In the genomic region with DNA sequence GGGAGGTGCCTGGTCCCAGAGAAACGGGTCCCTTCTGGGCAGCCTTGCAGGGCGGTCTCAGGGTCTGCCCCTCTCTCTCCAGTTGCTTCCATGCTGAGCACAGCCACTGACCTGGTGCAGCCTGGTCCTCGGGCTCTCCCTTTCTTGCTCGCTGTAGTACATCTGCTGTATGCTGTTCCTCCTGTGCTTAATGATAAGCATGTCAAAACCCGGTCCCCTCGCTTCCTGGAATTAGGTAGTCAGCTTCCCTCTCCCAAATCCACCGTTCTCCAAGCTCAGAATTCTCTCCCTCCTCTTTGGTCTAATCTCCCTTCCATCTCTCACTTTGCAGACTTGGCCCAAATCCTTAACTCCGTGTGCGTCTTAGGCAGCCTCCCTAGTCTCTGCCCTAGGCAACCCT, we compare ENCODE assay signal across 25 cellular contexts.
"Had no signal": no experiment of that assay in that cellular context is flagged by ENCODE, and none has a peak within 500 bp of the region (broad histone marks: within the 10 kb centered on the region; RNA-seq: fewer than 3 reads in every experiment).

No MANE protein-coding gene starts in this region.

- ATAC-seq: activated naive CD4-positive, alpha-beta T cell treated with anti-CD3 and anti-CD28 coated beads, Interleukin-2, amount 50 U/mL, for 72 hours; activated naive CD8-positive, alpha-beta T cell treated with anti-CD3 and anti-CD28 coated beads, Interleukin-2, amount 50 U/mL, for 24 hours; activated T-cell treated with anti-CD3 and anti-CD28 coated beads, Interleukin-2, amount 50 U/mL, for 4 hours; T-cell had no signal

- H3K4me2 ChIP-seq: PC-9 had no signal

- H3K27ac ChIP-seq: ascending aorta, PC-9, VCaP had no signal

- H3K9me3 Mint-ChIP-seq: activated CD4-positive, alpha-beta memory T cell treated with anti-CD3 and anti-CD28 coated beads for 36 hours; activated CD4-positive, alpha-beta T cell treated with anti-CD3 and anti-CD28 coated beads, Interleukin-2, amount 10 ng/mL, durations not matched to agents 7 days and 5 days; activated naive CD4-positive, alpha-beta T cell treated with anti-CD3 and anti-CD28 coated beads, Interleukin-2, amount 50 U/mL, for 72 hours; activated naive CD8-positive, alpha-beta T cell treated with anti-CD3 and anti-CD28 coated beads, Interleukin-2, amount 50 U/mL, for 24 hours; activated T-cell treated with anti-CD3 and anti-CD28 coated beads, Interleukin-2, amount 50 U/mL, for 4 hours; T-cell had no signal

- H2AFZ ChIP-seq: PC-9 had no signal

- H3K9me3 ChIP-seq: ascending aorta had no signal

- H3K4me3 ChIP-seq: ascending aorta, PC-9 had no signal

- H3K4me3 Mint-ChIP-seq: activated CD4-positive, alpha-beta memory T cell treated with anti-CD3 and anti-CD28 coated beads for 36 hours; activated CD4-positive, alpha-beta T cell treated with anti-CD3 and anti-CD28 coated beads, Interleukin-2, amount 10 ng/mL, durations not matched to agents 7 days and 5 days; activated naive CD8-positive, alpha-beta T cell treated with anti-CD3 and anti-CD28 coated beads, Interleukin-2, amount 50 U/mL, for 24 hours; activated T-cell treated with anti-CD3 and anti-CD28 coated beads, Interleukin-2, amount 50 U/mL, for 4 hours; brain; T-cell had no signal

- H3K36me3 Mint-ChIP-seq: activated CD4-positive, alpha-beta memory T cell treated with anti-CD3 and anti-CD28 coated beads for 36 hours; activated naive CD4-positive, alpha-beta T cell treated with anti-CD3 and anti-CD28 coated beads, Interleukin-2, amount 50 U/mL, for 72 hours; brain; T-cell had no signal

- H3K4me1 Mint-ChIP-seq: activated CD4-positive, alpha-beta T cell treated with anti-CD3 and anti-CD28 coated beads, Interleukin-2, amount 10 ng/mL, durations not matched to agents 7 days and 5 days; T-cell had no signal

- H3K27me3 ChIP-seq: ascending aorta had no signal

- DNase-seq: activated CD4-positive, alpha-beta memory T cell treated with anti-CD3 and anti-CD28 coated beads for 36 hours; activated CD4-positive, alpha-beta T cell treated with anti-CD3 and anti-CD28 coated beads, Interleukin-2, amount 10 ng/mL, durations not matched to agents 7 days and 5 days; activated CD4-positive, CD25-positive, alpha-beta regulatory T cell; activated CD8-positive, alpha-beta memory T cell treated with anti-CD3 and anti-CD28 coated beads for 24 hours; activated effector memory CD4-positive, alpha-beta T cell treated with anti-CD3 and anti-CD28 coated beads, Interleukin-2, amount 50 U/mL, for 16 hours; activated naive CD4-positive, alpha-beta T cell treated with Interleukin-2 at 50 U/mL for 16 hours; activated naive CD8-positive, alpha-beta T cell treated with anti-CD3 and anti-CD28 coated beads, Interleukin-2, amount 50 U/mL, for 24 hours; activated T-cell treated with anti-CD3 and anti-CD28 coated beads, Interleukin-2, amount 50 U/mL, for 4 hours; amniotic stem cell; KG1; NCI-H1048; NCI-H146; NCI-H187 treated with DMSO at 0.1 percent for 48 hours; NCI-H2081 treated with DMSO at 0.1 percent for 48 hours; NCI-H446; NCI-H524; PC-9; SIG-M5; T-cell; T-helper 2 cell; T1000 had no signal

- H3K27ac Mint-ChIP-seq: activated CD4-positive, alpha-beta memory T cell treated with anti-CD3 and anti-CD28 coated beads for 36 hours; activated CD4-positive, alpha-beta T cell treated with anti-CD3 and anti-CD28 coated beads, Interleukin-2, amount 10 ng/mL, durations not matched to agents 7 days and 5 days; activated naive CD4-positive, alpha-beta T cell treated with anti-CD3 and anti-CD28 coated beads, Interleukin-2, amount 50 U/mL, for 72 hours; activated naive CD8-positive, alpha-beta T cell treated with anti-CD3 and anti-CD28 coated beads, Interleukin-2, amount 50 U/mL, for 24 hours; T-cell had no signal

- H3K36me3 ChIP-seq: ascending aorta had no signal
